ENCODE assay signal across 8 cellular contexts in the genomic region with DNA sequence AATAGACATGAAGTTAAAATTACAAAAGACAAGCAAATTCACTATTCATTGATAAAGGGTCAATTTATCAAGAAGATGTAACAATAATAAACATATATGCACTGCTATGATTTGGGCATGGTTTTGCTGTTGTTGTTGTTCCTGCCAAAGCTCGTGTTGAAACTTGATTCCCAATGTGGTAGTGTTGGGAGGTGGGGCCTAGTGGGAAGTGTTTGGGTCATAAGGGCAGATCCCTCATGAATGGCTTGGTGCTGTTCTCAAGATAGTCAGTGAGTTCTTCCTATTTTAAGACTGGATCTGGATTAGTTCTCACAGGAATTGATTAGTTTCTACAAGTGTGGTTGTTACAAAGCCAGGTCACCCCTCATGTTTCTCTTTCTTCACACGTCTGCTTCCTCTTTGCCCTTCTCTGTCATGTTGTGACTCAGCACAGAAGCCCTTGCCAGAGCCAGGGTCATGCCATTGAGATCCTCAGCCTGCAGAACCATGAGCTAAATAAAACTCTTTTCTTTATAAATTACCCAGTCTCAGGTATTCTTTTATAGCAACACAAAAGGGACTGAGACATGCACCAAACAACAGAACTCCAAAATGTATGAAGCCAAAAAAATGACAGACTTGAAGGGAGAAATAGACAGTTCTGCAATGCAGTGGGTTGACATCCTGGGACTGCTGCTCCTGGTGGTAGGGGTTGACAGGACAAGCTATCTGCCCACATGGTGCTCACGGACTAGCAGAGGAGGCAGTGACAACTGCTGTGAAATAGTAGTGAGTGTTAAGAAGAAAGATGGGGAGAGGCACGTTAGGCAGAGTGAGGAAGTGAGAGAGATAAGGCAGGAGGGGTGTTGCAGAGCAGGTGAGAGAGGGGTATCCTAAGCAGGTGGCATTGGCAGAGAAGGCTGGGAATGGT. TPM values are rescaled to one million over a fixed set of nuclear protein-coding genes. Genes with fewer than 3 reads are reported as not detected.
DNase-seq lines count a peak whose midpoint lies in the region; ATAC-seq, FAIRE-seq and TF ChIP-seq lines count a peak whose summit lies in the region.

No MANE protein-coding gene starts in this region.

- H3K4me3 ChIP-seq in body of pancreas = no peak overlapping the region

- TF ChIP-seq POLR2A in body of pancreas (IDR thresholded peaks at IDR 0.05) = no peak

- H3K36me3 ChIP-seq in body of pancreas (replicated peaks in 1 of 2; ENCODE audit: insufficient read depth in 1 of 2, low read depth in 2 of 2) = no peaks in the 10 kb centered on the region

- H3K9me3 Mint-ChIP-seq in stimulated activated naive CD8-positive, alpha-beta T cell treated with anti-CD3 and anti-CD28 coated beads, Interleukin-15, amount 100 ng/mL, for 72 hours = no peaks in the 10 kb centered on the region

- peak; percentile 95 for FAIRE-seq in GM18507 (lab: Jason Lieb, UNC)
- no peak for FAIRE-seq in urothelium cell line (lab: Jason Lieb, UNC)

- no peaks in the 10 kb centered on the region for H3K9me3 ChIP-seq in body of pancreas

- peak overlapping the region in 1 of 2 donors; percentile 20 for H3K4me3 Mint-ChIP-seq in stimulated activated naive CD8-positive, alpha-beta T cell treated with anti-CD3 and anti-CD28 coated beads, Interleukin-15, amount 100 ng/mL, for 72 hours

- no peak for TF ChIP-seq CTCF in body of pancreas (IDR thresholded peaks at IDR 0.05)

- peaks cover 31% of the 10 kb centered on the region for H3K27me3 Mint-ChIP-seq in stimulated activated naive CD8-positive, alpha-beta T cell treated with anti-CD3 and anti-CD28 coated beads, Interleukin-15, amount 100 ng/mL, for 72 hours

- peaks cover 13% of the 10 kb centered on the region for H3K4me1 Mint-ChIP-seq in stimulated activated naive CD8-positive, alpha-beta T cell treated with anti-CD3 and anti-CD28 coated beads, Interleukin-15, amount 100 ng/mL, for 72 hours

- H3K4me1 ChIP-seq in body of pancreas = peaks cover 13% of the 10 kb centered on the region

- H3K27me3 ChIP-seq in body of pancreas = no peaks in the 10 kb centered on the region

- 32 to 42% methylated on average over 4 of the region's 4 CpGs for WGBS in body of pancreas, 2 donors

- no peak overlapping the region for H3K27ac ChIP-seq in body of pancreas

- ATAC-seq in body of pancreas = peak; percentile 56
- ATAC-seq in stimulated activated naive CD8-positive, alpha-beta T cell treated with anti-CD3 and anti-CD28 coated beads, Interleukin-15, amount 100 ng/mL, for 72 hours = peak; percentile 68

- H3K27ac Mint-ChIP-seq in stimulated activated naive CD8-positive, alpha-beta T cell treated with anti-CD3 and anti-CD28 coated beads, Interleukin-15, amount 100 ng/mL, for 72 hours = peak overlapping the region in 1 of 2 donors; percentile 60

- DNase-seq in GM18507 (ENCODE audit: extremely low spot score, insufficient read length, low read depth) (no peak), H4 (ENCODE audit: low spot score) (peak; percentile 42), M059J (ENCODE audit: low read depth) (peak; percentile 55), body of pancreas (peak in 1 of 4 donors; percentile 32), urothelium cell line (ENCODE audit: low spot score) (no peak), ureter (ENCODE audit: low spot score) (no peak), OCI-M2 (lab: John Stamatoyannopoulos, UW; ENCODE audit: unreplicated experiment) (no peak)
- no peak for DNase-seq in stimulated activated naive CD8-positive, alpha-beta T cell treated with anti-CD3 and anti-CD28 coated beads, Interleukin-15, amount 100 ng/mL, for 72 hours

- intact Hi-C loops in body of pancreas (cut with DNase I) = loop anchor here (5.0 to 10.0 kb wide), 2 partner anchors 71 to 139 kb away; partner anchors contain the start of genes CXXC1 and MBD1

RNA-seq across cellular contexts. Expression of gene SKA1, which starts 18.6 kb away (rescaled TPM):
- 30.4 and 45.5 TPM in 2 replicates for total RNA-seq in H4 (2014; rRNA removed; shearing (Covaris generic))
- total RNA-seq in M059J (2014; rRNA removed; shearing (Covaris generic)) = 37.5 and 51.7 TPM in 2 replicates
- under 1 TPM in 1 of 2 donors, not detected in 1; 0.52 TPM for total RNA-seq in body of pancreas
- 0.39 TPM for total RNA-seq in ureter

Comparison
In these comparisons a context has a peak if more than half of its experiments do, and no peak if none do; other contexts are left out.
1. DNase-seq: peak in H4 (single experiment) and M059J (single experiment); none in GM18507 (single experiment), stimulated activated naive CD8-positive, alpha-beta T cell treated with anti-CD3 and anti-CD28 coated beads, Interleukin-15, amount 100 ng/mL, for 72 hours (0 of 2), urothelium cell line (single experiment), ureter (single experiment) and OCI-M2 (single experiment).
2. RNA of gene SKA1, which starts 18.6 kb away (total RNA-seq): 37.5 to 51.7 TPM in M059J and 30.4 to 45.5 TPM in H4; 0.52 TPM in body of pancreas and 0.39 TPM in ureter (single experiment); every median in the first group is over 10 times any median in the second.